ENCODE assay signal across 5 cellular contexts in genomic region chr13:101876951-101877350, GRCh38.
"Had no signal": no experiment of that assay in that cellular context is flagged by ENCODE, and none has a peak within 500 bp of the region (broad histone marks: within the 10 kb centered on the region; RNA-seq: fewer than 3 reads in every experiment).

No MANE protein-coding gene starts in this region.

- DNase-seq: GM23248, GOT3, H7, HFFc6 had no signal

- ATAC-seq: HCT116 had no signal
